Comparison of ENCODE assay signal across 8 cellular contexts in genomic region chr6:29942275-29943052, GRCh38. TPM values are rescaled to one million over a fixed set of nuclear protein-coding genes. Genes with fewer than 3 reads are reported as not detected.
A peak's percentile ranks its signal among the peaks of the same experiment; 100 is the strongest.
DNase-seq lines count a peak whose midpoint lies in the region; ATAC-seq and TF ChIP-seq lines count a peak whose summit lies in the region.

HLA-A (plus strand) TSS chr6:29942532; CDS start chr6:29942554, 22 bp downstream.

- peak within 1 kb of the TSS; percentile 98 for H3K27ac Mint-ChIP-seq in activated naive CD4-positive, alpha-beta T cell treated with anti-CD3 and anti-CD28 coated beads, Interleukin-2, amount 10 ng/mL, durations not matched to agents 7 days and 5 days

- H3K9me3 ChIP-seq in SK-N-MC (ENCODE audit: low read depth, low read length) (no peaks in the 10 kb centered on the region), gastroesophageal sphincter (no peaks in the 10 kb centered on the region), neutrophil (no peaks in the 10 kb centered on the region)

- ATAC-seq in gastroesophageal sphincter, result peak; percentile 99

- CTCF ChIA-PET in activated naive CD4-positive, alpha-beta T cell treated with anti-CD3 and anti-CD28 coated beads, Interleukin-2, amount 10 ng/mL, durations not matched to agents 7 days and 5 days (lab: Charles Lee), result interaction anchor here (0.6 to 1.4 kb wide), 2 partner anchors 23 to 27 kb away, joined by 3 to 9 read pairs; no protein-coding TSS in a partner anchor

- H3K4me3 Mint-ChIP-seq in activated naive CD4-positive, alpha-beta T cell treated with anti-CD3 and anti-CD28 coated beads, Interleukin-2, amount 10 ng/mL, durations not matched to agents 7 days and 5 days, result peak within 1 kb of the TSS; percentile 88

- H3K9me3 Mint-ChIP-seq in activated naive CD4-positive, alpha-beta T cell treated with anti-CD3 and anti-CD28 coated beads, Interleukin-2, amount 10 ng/mL, durations not matched to agents 7 days and 5 days, result no peaks in the 10 kb centered on the region

- H3K36me3 ChIP-seq in SK-N-MC (ENCODE audit: insufficient read depth, low read length), result no peaks in the 10 kb centered on the region; the same call in 1 of the 2 replicates
- peaks cover 0 to 14% of the 10 kb centered on the region in 2 donors for H3K36me3 ChIP-seq in gastroesophageal sphincter
- H3K36me3 ChIP-seq in neutrophil, result peaks cover 43% of the 10 kb centered on the region

- TF ChIP-seq EP300 in gastroesophageal sphincter (IDR thresholded peaks at IDR 0.05), result no peak

- H3K27me3 Mint-ChIP-seq in activated naive CD4-positive, alpha-beta T cell treated with anti-CD3 and anti-CD28 coated beads, Interleukin-2, amount 10 ng/mL, durations not matched to agents 7 days and 5 days, result peaks cover 12% of the 10 kb centered on the region

- WGBS in gastroesophageal sphincter (ENCODE audit: low coverage in 1 of 2), 2 donors, result 0% methylated on average over 4 to 13 of the region's 68 CpGs

- H3K4me1 ChIP-seq in gastroesophageal sphincter (peaks cover 0 to 31% (median 0%) of the 10 kb centered on the region in 3 donors), neutrophil (ENCODE audit: control insufficient read depth in 1 of 2, insufficient read depth in 1 of 2, low read depth in 1 of 2, low read length in 1 of 2) (peaks cover 14 to 45% of the 10 kb centered on the region in 2 experiments)

- peaks cover 50% of the 10 kb centered on the region for H3K36me3 Mint-ChIP-seq in activated naive CD4-positive, alpha-beta T cell treated with anti-CD3 and anti-CD28 coated beads, Interleukin-2, amount 10 ng/mL, durations not matched to agents 7 days and 5 days

- H3K4me3 ChIP-seq in HFF-Myc (replicated peaks; ENCODE audit: low read depth, low read length) (peak within 1 kb of the TSS; percentile 70), SK-N-MC (peak within 1 kb of the TSS; percentile 83), gastroesophageal sphincter (peak within 1 kb of the TSS; percentile 61 to 92), neutrophil (ENCODE audit: low read depth in 1 of 2, low read length in 1 of 2) (peak within 1 kb of the TSS; percentile 67 to 80)

- peaks cover 51% of the 10 kb centered on the region for H3K4me1 Mint-ChIP-seq in activated naive CD4-positive, alpha-beta T cell treated with anti-CD3 and anti-CD28 coated beads, Interleukin-2, amount 10 ng/mL, durations not matched to agents 7 days and 5 days

- TF ChIP-seq CTCF in HFF-Myc (IDR thresholded peaks at IDR 0.05; ENCODE audit: low read depth, low read length, missing control alignments), result no peak
- TF ChIP-seq CTCF in gastroesophageal sphincter (IDR thresholded peaks at IDR 0.05), result peak in 1 of 4 experiments; percentile 6
- no peak for TF ChIP-seq CTCF in neutrophil (IDR thresholded peaks at IDR 0.05)
- TF ChIP-seq CTCF in subcutaneous adipose tissue (IDR thresholded peaks at IDR 0.05; ENCODE audit: low read depth), result no peak

- TF ChIP-seq POLR2A in gastroesophageal sphincter (IDR thresholded peaks at IDR 0.05), result peak; percentile 94 to 96

- H3K9ac ChIP-seq in SK-N-MC (ENCODE audit: insufficient read length), result peak within 1 kb of the TSS; percentile 73

- DNase-seq in GM04503 (ENCODE audit: low read depth) (peak; percentile 85), HFF-Myc (ENCODE audit: extremely low read depth, low read depth) (peak; percentile 80), NAMALWA (ENCODE audit: low spot score) (peak; percentile 95), SK-N-MC (ENCODE audit: low read depth, low spot score) (peak; percentile 72)
- DNase-seq in activated naive CD4-positive, alpha-beta T cell treated with anti-CD3 and anti-CD28 coated beads, Interleukin-2, amount 10 ng/mL, durations not matched to agents 7 days and 5 days, result peak; percentile 97

- H3K27me3 ChIP-seq in gastroesophageal sphincter (no peaks in the 10 kb centered on the region), neutrophil (no peaks in the 10 kb centered on the region)

- H3K27ac ChIP-seq in SK-N-MC (no peak within 1 kb of the TSS), gastroesophageal sphincter (peak within 1 kb of the TSS; percentile 84 to 97 (median 89)), neutrophil (peak within 1 kb of the TSS; percentile 85)

RNA-seq across cellular contexts. Expression of gene HLA-A, which starts in this region (rescaled TPM):
- total RNA-seq in gastroesophageal sphincter, result 100 to 1,000 TPM; 281 to 626 (median 424) TPM
- total RNA-seq in subcutaneous adipose tissue, result 1,000 to 10,000 TPM in 1 of 4 donors, 100 to 1,000 TPM in 3; 194 to 1,522 (median 473) TPM
